21 cellular contexts compared by ENCODE assay signal in the genomic region with DNA sequence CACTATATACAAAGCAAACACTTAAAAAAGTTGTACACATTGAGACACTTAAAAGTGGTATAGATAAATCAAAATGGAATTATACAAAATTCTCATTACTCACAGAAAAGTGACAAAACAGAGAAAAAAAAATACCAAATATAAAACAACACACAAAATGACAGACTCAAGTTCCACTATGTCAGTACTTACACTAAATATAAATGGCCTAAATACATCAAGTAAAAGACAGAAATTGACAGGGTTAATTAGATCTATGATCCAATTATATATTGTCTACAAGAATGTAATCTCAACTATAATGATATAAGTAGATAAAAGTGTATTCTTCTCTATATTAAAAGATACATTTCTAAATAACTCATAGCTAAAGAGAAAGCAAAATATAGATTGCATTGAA.
DNase-seq lines count a peak whose midpoint lies in the region; ATAC-seq, FAIRE-seq and TF ChIP-seq lines count a peak whose summit lies in the region.
"Had no signal": no experiment of that assay in that cellular context is flagged by ENCODE, and none has a peak within 500 bp of the region (broad histone marks: within the 10 kb centered on the region; RNA-seq: fewer than 3 reads in every experiment).

No MANE protein-coding gene starts in this region.

- no peak overlapping the region for H3K27ac ChIP-seq in A549
- H3K27ac ChIP-seq in K562 (ENCODE audit: extremely low read depth, low read depth, low read length), result no peak overlapping the region
- H3K27ac ChIP-seq: BLaER1 treated with 17β-estradiol and CSF1 and Interleukin-3, amounts not matched to agents 10 nM and 100 nM; C4-2B had no signal

- H3K4me1 ChIP-seq in A549 (no peaks in the 10 kb centered on the region), K562 (replicated peaks in 1 of 2; ENCODE audit: control insufficient read depth in 2 of 2, insufficient read depth in 2 of 2, low read length in 2 of 2) (no peaks in the 10 kb centered on the region)
- H3K4me1 ChIP-seq: Caco-2 had no signal

- POLR2A ChIA-PET in A549 (lab: Yijun Ruan, JAX), result no interaction called here
- POLR2A ChIA-PET in K562 (lab: Yijun Ruan, JAX), result no interaction called here

- TF ChIP-seq CTCF in A549 (IDR thresholded peaks at IDR 0.05) (no peak), K562 (IDR thresholded peaks at IDR 0.05 in 2 of 3, conservative IDR thresholded peaks at IDR 0.05 in 1 of 3; ENCODE audit: insufficient read depth in 2 of 3, low read depth in 1 of 3, low read length in 3 of 3) (no peak), lower leg skin (IDR thresholded peaks at IDR 0.05) (no peak)

- no peaks in the 10 kb centered on the region for H3K9me1 ChIP-seq in K562 (ENCODE audit: control insufficient read depth, insufficient read depth, low read length)

- H3K4me3 ChIP-seq in A549, result no peak overlapping the region
- H3K4me3 ChIP-seq in K562, result no peak overlapping the region
- no peak overlapping the region for H3K4me3 ChIP-seq in lower leg skin (ENCODE audit: low read depth, poor library complexity, severe bottlenecking)
- H3K4me3 ChIP-seq: BLaER1 treated with 17β-estradiol and CSF1 and Interleukin-3, amounts not matched to agents 10 nM and 100 nM; GM12878 had no signal

- no peaks in the 10 kb centered on the region for H4K20me1 ChIP-seq in K562 (replicated peaks; ENCODE audit: control insufficient read depth, insufficient read depth, low read length)
- H4K20me1 ChIP-seq: BLaER1 treated with 17β-estradiol and CSF1 and Interleukin-3, amounts not matched to agents 10 nM and 100 nM had no signal

- CTCF ChIA-PET in A549 (lab: Yijun Ruan, JAX) (no interaction called here), K562 (lab: Yijun Ruan, JAX; ENCODE audit: low intra/inter-chr PET ratio) (no interaction called here)

- no peaks in the 10 kb centered on the region for H3K27me3 ChIP-seq in K562 (ENCODE audit: control insufficient read depth in 2 of 2, insufficient read depth in 2 of 2, low read length in 2 of 2)
- H3K27me3 ChIP-seq: BLaER1 treated with 17β-estradiol and CSF1 and Interleukin-3, amounts not matched to agents 10 nM and 100 nM had no signal

- in situ Hi-C loops in K562 (cut with MboI), result no loop called here

- DNase-seq in A549 (ENCODE audit: low read depth in 1 of 2, low spot score in 1 of 2) (no peak), K562 (ENCODE audit: extremely low read depth in 1 of 4, low spot score in 3 of 4) (no peak), RKO (ENCODE audit: low spot score) (no peak), lower leg skin (ENCODE audit: low spot score in 2 of 2) (no peak)
- DNase-seq in activated naive CD4-positive, alpha-beta T cell (lab: John Stamatoyannopoulos, UW), result no peak
- DNase-seq: 8988T; AML-193; Caco-2; Calu3; CD4-positive, alpha-beta T cell; CD8-positive, alpha-beta T cell; DMS79 treated with DMSO at 0.1 percent for 48 hours; GDM1 had no signal

- no peaks in the 10 kb centered on the region for H3K79me2 ChIP-seq in K562 (ENCODE audit: control insufficient read depth, insufficient read depth, low read length)

- H3K36me3 ChIP-seq in K562 (ENCODE audit: control insufficient read depth, insufficient read depth, low read length), result no peaks in the 10 kb centered on the region
- H3K36me3 ChIP-seq: BLaER1 treated with 17β-estradiol and CSF1 and Interleukin-3, amounts not matched to agents 10 nM and 100 nM had no signal

- FAIRE-seq in A549 (lab: Jason Lieb, UNC), result peak; percentile 49
- peak; percentile 53 for FAIRE-seq in G401.6 (lab: Jason Lieb, UNC)
- FAIRE-seq in K562 (lab: Jason Lieb, UNC), result no peak
- FAIRE-seq: A204.1, D721Med, GM12878, GM12892, GM18507 had no signal

- no peaks in the 10 kb centered on the region for H3K9me3 ChIP-seq in A549
- H3K9me3 ChIP-seq in K562 (replicated peaks; ENCODE audit: control insufficient read depth, insufficient read depth, low read depth, low read length), result no peaks in the 10 kb centered on the region; the same call in 1 of the 2 replicates

- H2AFZ ChIP-seq in K562 (ENCODE audit: low read depth, low read length), result no peak overlapping the region

- TF ChIP-seq POLR2A in A549 (IDR thresholded peaks at IDR 0.05; ENCODE audit: low read length) (no peak), K562 (conservative IDR thresholded peaks at IDR 0.05) (no peak), lower leg skin (IDR thresholded peaks at IDR 0.05) (no peak)

- intact Hi-C loops in K562 (cut with micrococcal nuclease), result no loop called here
- intact Hi-C loops in lower leg skin (cut with DNase I; ENCODE audit: low total_unique reads), result no loop called here

- ATAC-seq in A549, result no peak
- no peak for ATAC-seq in K562
- ATAC-seq: CD8-positive, alpha-beta T cell; GM12878 had no signal

- TF ChIP-seq RAD21 in A549 (conservative IDR thresholded peaks at IDR 0.05 in 1 of 2, IDR thresholded peaks at IDR 0.05 in 1 of 2) (no peak), K562 (CRISPR knock-in tag; conservative IDR thresholded peaks at IDR 0.05 in 1 of 2, IDR thresholded peaks at IDR 0.05 in 1 of 2) (no peak)

- TF ChIP-seq EP300 in A549 (IDR thresholded peaks at IDR 0.05) (no peak), K562 (IDR thresholded peaks at IDR 0.05; ENCODE audit: low read length) (no peak)

- H3K4me2 ChIP-seq in A549, result no peak overlapping the region
- no peak overlapping the region for H3K4me2 ChIP-seq in K562 (ENCODE audit: insufficient read depth, low read length)
- H3K4me2 ChIP-seq: BLaER1 treated with 17β-estradiol and CSF1 and Interleukin-3, amounts not matched to agents 10 nM and 100 nM had no signal

- H3K9ac ChIP-seq in K562 (ENCODE audit: insufficient read depth in 1 of 2, low read depth in 2 of 2, low read length in 2 of 2), result no peak overlapping the region
- H3K9ac ChIP-seq: BLaER1 treated with 17β-estradiol and CSF1 and Interleukin-3, amounts not matched to agents 10 nM and 100 nM had no signal

- no TSS peak for BruUV-seq in K562 (replicated peaks; lab: Mats Ljungman, UMichigan)

TF ChIP-seq in A549, 52 proteins besides CTCF, POLR2A, EP300 and RAD21 (continues in another document):
- TF ChIP-seq HOXB13 (CRISPR knock-in tag; IDR thresholded peaks at IDR 0.05; ENCODE audit: low read depth) (no peak), ZNF302 (CRISPR knock-in tag; IDR thresholded peaks at IDR 0.05) (no peak), JUNB (IDR thresholded peaks at IDR 0.05) (no peak), PHF8 (IDR thresholded peaks at IDR 0.05; ENCODE audit: borderline replicate concordance, low read depth) (no peak), SREBF2 (IDR thresholded peaks at IDR 0.05) (no peak), ZSCAN20 (CRISPR knock-in tag; IDR thresholded peaks at IDR 0.05) (no peak), GATA3 (IDR thresholded peaks at IDR 0.05; ENCODE audit: borderline replicate concordance) (no peak), TP53 (CRISPR knock-in tag; IDR thresholded peaks at IDR 0.05) (no peak), EHF (CRISPR knock-in tag; IDR thresholded peaks at IDR 0.05) (no peak), ZC3H11A (IDR thresholded peaks at IDR 0.05) (no peak), FOSL2 (IDR thresholded peaks at IDR 0.05) (no peak), FOSL2 (CRISPR knock-in tag; IDR thresholded peaks at IDR 0.05) (no peak), KDM5A (IDR thresholded peaks at IDR 0.05) (no peak), CEBPB (IDR thresholded peaks at IDR 0.05) (no peak), KDM1A (IDR thresholded peaks at IDR 0.05; ENCODE audit: low read depth) (no peak), CHD4 (IDR thresholded peaks at IDR 0.05; ENCODE audit: borderline replicate concordance) (no peak), CBX8 (IDR thresholded peaks at IDR 0.05) (no peak), MAFK (IDR thresholded peaks at IDR 0.05; ENCODE audit: partially characterized antibody) (no peak)
- TF ChIP-seq, protein P1, sequence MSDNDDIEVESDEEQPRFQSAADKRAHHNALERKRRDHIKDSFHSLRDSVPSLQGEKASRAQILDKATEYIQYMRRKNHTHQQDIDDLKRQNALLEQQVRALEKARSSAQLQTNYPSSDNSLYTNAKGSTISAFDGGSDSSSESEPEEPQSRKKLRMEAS (IDR thresholded peaks at IDR 0.05), result no peak
- TF ChIP-seq, protein P2, sequence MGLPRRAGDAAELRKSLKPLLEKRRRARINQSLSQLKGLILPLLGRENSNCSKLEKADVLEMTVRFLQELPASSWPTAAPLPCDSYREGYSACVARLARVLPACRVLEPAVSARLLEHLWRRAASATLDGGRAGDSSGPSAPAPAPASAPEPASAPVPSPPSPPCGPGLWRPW (IDR thresholded peaks at IDR 0.05), result no peak

TF ChIP-seq in K562, 482 proteins besides CTCF, POLR2A, EP300 and RAD21:
- TF ChIP-seq SIN3A (IDR thresholded peaks at IDR 0.05; ENCODE audit: borderline replicate concordance in 2 of 2, control insufficient read depth in 1 of 2, low read depth in 2 of 2, low read length in 2 of 2) (no peak), ZNF507 (tag; conservative IDR thresholded peaks at IDR 0.05) (peak; percentile 73), TCF7 (IDR thresholded peaks at IDR 0.05; ENCODE audit: borderline replicate concordance) (no peak)
TF ChIP-seq in K562: peak in this region for 1.
